ENCODE assay signal across 15 cellular contexts in genomic region chr17:57666198-57666870, GRCh38.
DNase-seq lines count a peak whose midpoint lies in the region; ATAC-seq, FAIRE-seq and TF ChIP-seq lines count a peak whose summit lies in the region.
"Had no signal": no experiment of that assay in that cellular context is flagged by ENCODE, and none has a peak within 500 bp of the region (broad histone marks: within the 10 kb centered on the region; RNA-seq: fewer than 3 reads in every experiment).

No MANE protein-coding gene starts in this region.

- peak overlapping the region in 6 of 7 donors; percentile 65 to 92 (median 83) for H3K27ac Mint-ChIP-seq in CD4-positive, alpha-beta memory T cell
- peak overlapping the region; percentile 89 to 93 for H3K27ac Mint-ChIP-seq in effector memory CD8-positive, alpha-beta T cell
- H3K27ac Mint-ChIP-seq: activated T-cell treated with anti-CD3 and anti-CD28 coated beads, Interleukin-2, amount 50 U/mL, for 72 hours; WTC11 had no signal

- intact Hi-C loops in CD4-positive, alpha-beta memory T cell (cut with micrococcal nuclease), result no loop called here

- no peak overlapping the region for H3K4me3 ChIP-seq in CD4-positive, alpha-beta memory T cell (ENCODE audit: low read length in 2 of 2)
- H3K4me3 ChIP-seq in parathyroid adenoma (ENCODE audit: low read depth, low read length), result no peak overlapping the region
- no peak overlapping the region for H3K4me3 ChIP-seq in osteoblast (ENCODE audit: insufficient read depth, low read length)
- H3K4me3 ChIP-seq: SK-N-MC had no signal

- no peak overlapping the region for H2AFZ ChIP-seq in parathyroid adenoma
- no peak overlapping the region for H2AFZ ChIP-seq in osteoblast (ENCODE audit: low read length)

- peaks cover 7% of the 10 kb centered on the region for H3K4me1 ChIP-seq in CD4-positive, alpha-beta memory T cell (ENCODE audit: insufficient read depth, low read length)
- peaks cover 49% of the 10 kb centered on the region for H3K4me1 ChIP-seq in parathyroid adenoma
- peaks cover 13% of the 10 kb centered on the region for H3K4me1 ChIP-seq in osteoblast (ENCODE audit: insufficient read depth, low read length)

- no peaks in the 10 kb centered on the region for H3K9me3 ChIP-seq in CD4-positive, alpha-beta memory T cell (ENCODE audit: control insufficient read depth in 1 of 2, low read length in 2 of 2)
- H3K9me3 ChIP-seq in parathyroid adenoma (ENCODE audit: control insufficient read depth, low read length), result no peaks in the 10 kb centered on the region
- H3K9me3 ChIP-seq in osteoblast (ENCODE audit: low read depth, low read length), result no peaks in the 10 kb centered on the region
- H3K9me3 ChIP-seq: BE2C had no signal

- TF ChIP-seq CTCF in parathyroid adenoma (IDR thresholded peaks at IDR 0.05) (no peak), osteoblast (IDR thresholded peaks at IDR 0.05; ENCODE audit: extremely low read depth, low read depth, low read length) (no peak)

- TF ChIP-seq POLR2A in H54 (IDR thresholded peaks at IDR 0.05; ENCODE audit: low read depth, low read length), result no peak

- H3K9ac ChIP-seq in parathyroid adenoma, result no peak overlapping the region

- no peak overlapping the region for H3K4me3 Mint-ChIP-seq in CD4-positive, alpha-beta memory T cell
- no peak overlapping the region for H3K4me3 Mint-ChIP-seq in effector memory CD8-positive, alpha-beta T cell
- H3K4me3 Mint-ChIP-seq: activated T-cell treated with anti-CD3 and anti-CD28 coated beads, Interleukin-2, amount 50 U/mL, for 72 hours; WTC11 had no signal

- CTCF ChIA-PET in CD4-positive, alpha-beta memory T cell (lab: Charles Lee; ENCODE audit: partially characterized antibody), result interaction anchor here (1.1 kb wide), 1 partner anchor 68 kb away, joined by 3 read pairs; no protein-coding TSS in a partner anchor

- peaks cover 0 to 1% (median 0%) of the 10 kb centered on the region in 8 donors for H3K9me3 Mint-ChIP-seq in CD4-positive, alpha-beta memory T cell
- H3K9me3 Mint-ChIP-seq in effector memory CD8-positive, alpha-beta T cell, result no peaks in the 10 kb centered on the region
- H3K9me3 Mint-ChIP-seq: activated T-cell treated with anti-CD3 and anti-CD28 coated beads, Interleukin-2, amount 50 U/mL, for 72 hours; WTC11 had no signal

- no peaks in the 10 kb centered on the region for H3K27me3 ChIP-seq in CD4-positive, alpha-beta memory T cell (ENCODE audit: insufficient read depth, low read length)
- H3K27me3 ChIP-seq in parathyroid adenoma (ENCODE audit: control insufficient read depth, insufficient read depth, low read length) (no peaks in the 10 kb centered on the region), osteoblast (ENCODE audit: insufficient read depth, low read length) (no peaks in the 10 kb centered on the region)
- H3K27me3 ChIP-seq: BE2C had no signal

- H3K27me3 Mint-ChIP-seq in CD4-positive, alpha-beta memory T cell, result no peaks in the 10 kb centered on the region
- H3K27me3 Mint-ChIP-seq in effector memory CD8-positive, alpha-beta T cell, result no peaks in the 10 kb centered on the region

- POLR2A ChIA-PET in CD4-positive, alpha-beta memory T cell (lab: Charles Lee; ENCODE audit: partially characterized antibody), result no interaction called here

- H3K4me2 ChIP-seq in parathyroid adenoma (ENCODE audit: low read length) (no peak overlapping the region), osteoblast (ENCODE audit: insufficient read depth, low read length) (no peak overlapping the region)

- no peaks in the 10 kb centered on the region for H3K36me3 ChIP-seq in CD4-positive, alpha-beta memory T cell (ENCODE audit: insufficient read depth, low read length)
- H3K36me3 ChIP-seq in parathyroid adenoma (ENCODE audit: control insufficient read depth, insufficient read depth, low read length) (no peaks in the 10 kb centered on the region), osteoblast (ENCODE audit: insufficient read depth, low read length) (no peaks in the 10 kb centered on the region)

- H4K20me1 ChIP-seq in osteoblast (ENCODE audit: insufficient read depth, low read length), result no peaks in the 10 kb centered on the region

- H3K79me2 ChIP-seq in parathyroid adenoma (peaks cover 2% of the 10 kb centered on the region), osteoblast (ENCODE audit: insufficient read depth, low read length) (no peaks in the 10 kb centered on the region)

- peaks cover 3 to 23% (median 7%) of the 10 kb centered on the region in 4 donors for H3K4me1 Mint-ChIP-seq in CD4-positive, alpha-beta memory T cell
- peaks cover 25 to 30% of the 10 kb centered on the region in 2 donors for H3K4me1 Mint-ChIP-seq in effector memory CD8-positive, alpha-beta T cell (ENCODE audit: low read depth in 2 of 2)

- no peak overlapping the region for H3K27ac ChIP-seq in CD4-positive, alpha-beta memory T cell (ENCODE audit: low read depth, low read length)
- peak overlapping the region; percentile 16 for H3K27ac ChIP-seq in parathyroid adenoma
- H3K27ac ChIP-seq in osteoblast (ENCODE audit: low read depth, low read length), result no peak overlapping the region
- H3K27ac ChIP-seq: SK-N-MC had no signal

- no peak for FAIRE-seq in H54 (lab: Jason Lieb, UNC)
- FAIRE-seq: GM18507 had no signal

- H3K36me3 Mint-ChIP-seq in CD4-positive, alpha-beta memory T cell, result peaks cover 4 to 10% of the 10 kb centered on the region in 2 donors
- H3K36me3 Mint-ChIP-seq in effector memory CD8-positive, alpha-beta T cell (ENCODE audit: insufficient read depth), result peaks cover 9% of the 10 kb centered on the region
- H3K36me3 Mint-ChIP-seq: WTC11 had no signal

- no peak for ATAC-seq in effector memory CD8-positive, alpha-beta T cell (replicated peaks)
- ATAC-seq in GM19467 (IDR thresholded peaks at IDR 0.05; ENCODE audit: unreplicated experiment), result no peak
- ATAC-seq: activated T-cell treated with anti-CD3 and anti-CD28 coated beads, Interleukin-2, amount 50 U/mL, for 72 hours; WTC11 had no signal

- no peak for DNase-seq in CD4-positive, alpha-beta memory T cell
- peak; percentile 31 for DNase-seq in NAMALWA (ENCODE audit: low spot score)
- no peak for DNase-seq in effector memory CD8-positive, alpha-beta T cell
- no peak for DNase-seq in H54 (ENCODE audit: insufficient read length, low spot score)
- DNase-seq in osteoblast (ENCODE audit: insufficient read length, low spot score, missing footprints), result no peak
- no peak for DNase-seq in NCI-H128 (lab: John Stamatoyannopoulos, UW; ENCODE audit: unreplicated experiment)
- DNase-seq: activated T-cell treated with anti-CD3 and anti-CD28 coated beads, Interleukin-2, amount 50 U/mL, for 72 hours; glutamatergic neuron; NCI-H1930 had no signal
